Comparison of ENCODE assay signal across 18 cellular contexts in the genomic region with DNA sequence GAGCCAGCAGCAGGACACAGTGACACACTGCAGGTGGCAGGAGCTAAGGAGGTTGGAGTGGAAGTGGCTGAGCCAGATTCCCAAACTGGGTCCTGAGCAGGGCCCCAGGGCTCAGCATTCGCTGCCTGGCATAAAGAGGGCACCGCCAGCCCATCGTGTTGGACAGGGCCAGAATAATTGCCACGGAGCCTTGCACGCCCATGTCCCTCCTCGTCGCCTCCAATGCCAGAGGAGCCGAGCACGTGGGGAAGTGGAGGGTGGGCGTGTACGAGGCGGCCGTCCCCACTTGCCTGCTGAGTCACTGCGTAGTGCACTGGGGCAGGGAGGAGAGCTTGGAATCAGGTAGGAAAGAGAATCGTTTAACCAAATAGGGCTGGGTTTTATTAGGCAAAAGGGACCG. TPM values are rescaled to one million over a fixed set of nuclear protein-coding genes. Genes with fewer than 3 reads are reported as not detected.
A peak's percentile ranks its signal among the peaks of the same experiment; 100 is the strongest.
DNase-seq lines count a peak whose midpoint lies in the region; ATAC-seq, FAIRE-seq and TF ChIP-seq lines count a peak whose summit lies in the region.
"Had no signal": no experiment of that assay in that cellular context is flagged by ENCODE, and none has a peak within 500 bp of the region (broad histone marks: within the 10 kb centered on the region; RNA-seq: fewer than 3 reads in every experiment).

No MANE protein-coding gene starts in this region.

- H3K27ac ChIP-seq in lower lobe of right lung = no peak overlapping the region
- no peak overlapping the region for H3K27ac ChIP-seq in heart left ventricle

- DNase-seq in CD14-positive monocyte (ENCODE audit: low spot score) (peak; percentile 27), lower lobe of right lung (peak; percentile 30), heart left ventricle (no peak), islet precursor cell (no peak), GM12891 (ENCODE audit: insufficient read length, low spot score) (no peak), hepatic stellate cell (ENCODE audit: low spot score) (no peak)
- DNase-seq in stimulated activated effector memory CD8-positive, alpha-beta T cell treated with anti-CD3 and anti-CD28 coated beads, Interleukin-12 subunit alpha, Interleukin-12 subunit beta, amount 100 ng/mL, for 72 hours (ENCODE audit: low spot score in 2 of 2) = no peak
- DNase-seq: DMS79, KBM-7, NCI-H1105 treated with DMSO at 0.1 percent for 48 hours, NCI-H1694, NCI-H510A treated with DMSO at 0.1 percent for 48 hours, NCI-H774, OCI-M1, Right ventricle myocardium superior had no signal

- no peaks in the 10 kb centered on the region for H3K4me1 Mint-ChIP-seq in CD14-positive monocyte
- peaks cover 37% of the 10 kb centered on the region for H3K4me1 Mint-ChIP-seq in brain
- H3K4me1 Mint-ChIP-seq in stimulated activated effector memory CD8-positive, alpha-beta T cell treated with anti-CD3 and anti-CD28 coated beads, Interleukin-12 subunit alpha, Interleukin-12 subunit beta, amount 100 ng/mL, for 72 hours = no peaks in the 10 kb centered on the region

- H3K4me3 Mint-ChIP-seq in CD14-positive monocyte (no peak overlapping the region), brain (no peak overlapping the region)
- H3K4me3 Mint-ChIP-seq in stimulated activated effector memory CD8-positive, alpha-beta T cell treated with anti-CD3 and anti-CD28 coated beads, Interleukin-12 subunit alpha, Interleukin-12 subunit beta, amount 100 ng/mL, for 72 hours = no peak overlapping the region

- FAIRE-seq in GM12891 (lab: Jason Lieb, UNC) = no peak
- FAIRE-seq: A204.1 had no signal

- H3K27ac Mint-ChIP-seq in CD14-positive monocyte = no peak overlapping the region
- peak overlapping the region in 4 of 5 experiments; percentile 81 to 97 (median 94) for H3K27ac Mint-ChIP-seq in brain
- peak overlapping the region; percentile 62 for H3K27ac Mint-ChIP-seq in stimulated activated effector memory CD8-positive, alpha-beta T cell treated with anti-CD3 and anti-CD28 coated beads, Interleukin-12 subunit alpha, Interleukin-12 subunit beta, amount 100 ng/mL, for 72 hours

- H3K36me3 ChIP-seq in lower lobe of right lung = peaks cover 84% of the 10 kb centered on the region
- peaks cover 0 to 85% (median 82%) of the 10 kb centered on the region in 9 donors for H3K36me3 ChIP-seq in heart left ventricle

- no peaks in the 10 kb centered on the region for H3K4me1 ChIP-seq in lower lobe of right lung
- H3K4me1 ChIP-seq in heart left ventricle = no peaks in the 10 kb centered on the region

- 88 to 94% (median 90%) methylated on average over 16 of the region's 16 CpGs for WGBS in heart left ventricle, 4 donors

- ATAC-seq in lower lobe of right lung (no peak), heart left ventricle (no peak)
- no peak for ATAC-seq in stimulated activated effector memory CD8-positive, alpha-beta T cell treated with anti-CD3 and anti-CD28 coated beads, Interleukin-12 subunit alpha, Interleukin-12 subunit beta, amount 100 ng/mL, for 72 hours

- H3K4me3 ChIP-seq in lower lobe of right lung = no peak overlapping the region
- no peak overlapping the region for H3K4me3 ChIP-seq in heart left ventricle

- no peaks in the 10 kb centered on the region for H3K9me3 Mint-ChIP-seq in CD14-positive monocyte
- H3K9me3 Mint-ChIP-seq in brain = no peaks in the 10 kb centered on the region
- no peaks in the 10 kb centered on the region for H3K9me3 Mint-ChIP-seq in stimulated activated effector memory CD8-positive, alpha-beta T cell treated with anti-CD3 and anti-CD28 coated beads, Interleukin-12 subunit alpha, Interleukin-12 subunit beta, amount 100 ng/mL, for 72 hours

- no peaks in the 10 kb centered on the region for H3K9me3 ChIP-seq in lower lobe of right lung
- H3K9me3 ChIP-seq in heart left ventricle = no peaks in the 10 kb centered on the region

- peaks cover 74 to 76% of the 10 kb centered on the region in 2 donors for H3K36me3 Mint-ChIP-seq in CD14-positive monocyte
- peaks cover 55% of the 10 kb centered on the region for H3K36me3 Mint-ChIP-seq in brain
- H3K36me3 Mint-ChIP-seq in stimulated activated effector memory CD8-positive, alpha-beta T cell treated with anti-CD3 and anti-CD28 coated beads, Interleukin-12 subunit alpha, Interleukin-12 subunit beta, amount 100 ng/mL, for 72 hours = peaks cover 68% of the 10 kb centered on the region

- H3K27me3 Mint-ChIP-seq in CD14-positive monocyte (ENCODE audit: low read depth in 3 of 3) = peaks cover 0 to 1% (median 0%) of the 10 kb centered on the region in 3 donors
- peaks cover 2% of the 10 kb centered on the region for H3K27me3 Mint-ChIP-seq in brain

- intact Hi-C loops in CD14-positive monocyte (cut with micrococcal nuclease) = no loop called here
- intact Hi-C loops in lower lobe of right lung (cut with DNase I) = no loop called here
- intact Hi-C loops in heart left ventricle (cut with DNase I) = no loop called here

- TF ChIP-seq CTCF in CD14-positive monocyte (IDR thresholded peaks at IDR 0.05) (no peak), brain (conservative IDR thresholded peaks at IDR 0.05) (no peak), lower lobe of right lung (IDR thresholded peaks at IDR 0.05) (no peak), heart left ventricle (IDR thresholded peaks at IDR 0.05) (no peak)

- H3K27me3 ChIP-seq in lower lobe of right lung (ENCODE audit: low read depth) = no peaks in the 10 kb centered on the region
- H3K27me3 ChIP-seq in heart left ventricle = no peaks in the 10 kb centered on the region

- no peak for TF ChIP-seq POLR2A in heart left ventricle (IDR thresholded peaks at IDR 0.05)
- no peak for TF ChIP-seq POLR2A in GM12891 (IDR thresholded peaks at IDR 0.05; ENCODE audit: low read depth, low read length)

TF ChIP-seq in GM12891, 5 proteins besides CTCF, POLR2A, EP300 and RAD21:
- TF ChIP-seq PAX5 (IDR thresholded peaks at IDR 0.05; ENCODE audit: insufficient read depth, low read length, severe bottlenecking) = no peak
- TF ChIP-seq SPI1 (IDR thresholded peaks at IDR 0.05; ENCODE audit: low read depth, low read length) = no peak
- TF ChIP-seq TAF1 (IDR thresholded peaks at IDR 0.05; ENCODE audit: low read depth, low read length) = no peak
- TF ChIP-seq POLR2AphosphoS5 (IDR thresholded peaks at IDR 0.05; ENCODE audit: low read depth, low read length) = no peak
- no peak for TF ChIP-seq POU2F2 (IDR thresholded peaks at IDR 0.05; ENCODE audit: low read depth, low read length)

RNA-seq across cellular contexts. Expression of a gene that starts 26.1 kb away (rescaled TPM):
- polyA plus RNA-seq in CD14-positive monocyte = 10 to 100 TPM; 18.0 to 24.8 TPM
- polyA plus RNA-seq in brain (ENCODE audit: insufficient read depth, low read depth, low replicate concordance) = 48.3 TPM
- total RNA-seq in lower lobe of right lung = 34.4 TPM
- 10 to 100 TPM; 51.3 to 85.7 (median 68.8) TPM for total RNA-seq in heart left ventricle
- 10 to 100 TPM; 18.4 to 39.2 TPM for polyA plus RNA-seq in heart left ventricle
- 20.1 TPM for polyA plus RNA-seq in GM12891 (2012; ENCODE audit: low read depth, missing spikeins)

RNA-seq across cellular contexts. Expression of a gene that starts 34.6 kb away (rescaled TPM):
- polyA plus RNA-seq in CD14-positive monocyte = 10 to 100 TPM in 1 of 2 donors, 1 to 10 TPM in 1; 8.3 to 13.0 TPM
- 28.6 TPM for polyA plus RNA-seq in brain (ENCODE audit: insufficient read depth, low read depth, low replicate concordance)
- total RNA-seq in lower lobe of right lung = 53.9 TPM
- 10 to 100 TPM; 22.2 to 46.1 (median 33.4) TPM for total RNA-seq in heart left ventricle
- polyA plus RNA-seq in heart left ventricle = 10 to 100 TPM in 1 of 2 donors, 1 to 10 TPM in 1; 5.5 to 12.8 TPM
- polyA plus RNA-seq in GM12891 (2012; ENCODE audit: low read depth, missing spikeins) = 11.2 TPM

RNA-seq across cellular contexts. Expression of a gene that starts 34.9 kb away (rescaled TPM):
- polyA plus RNA-seq in CD14-positive monocyte (1 to 10 TPM; 5.9 to 6.6 TPM), brain (ENCODE audit: insufficient read depth, low read depth, low replicate concordance) (3.9 TPM), heart left ventricle (1 to 10 TPM; 2.0 to 3.3 TPM)
- total RNA-seq in lower lobe of right lung (10.6 TPM), heart left ventricle (1 to 10 TPM; 1.3 to 5.8 (median 2.6) TPM)
- polyA plus RNA-seq in GM12891 (2012; ENCODE audit: low read depth, missing spikeins) = 2.1 TPM

RNA-seq across cellular contexts. Expression of a gene that starts 49.9 kb away (rescaled TPM):
- 1 to 10 TPM; 1.1 to 1.4 TPM for polyA plus RNA-seq in CD14-positive monocyte
- polyA plus RNA-seq in brain (ENCODE audit: insufficient read depth, low read depth, low replicate concordance) = 5.6 TPM
- 8.5 TPM for total RNA-seq in lower lobe of right lung
- total RNA-seq in heart left ventricle = 10 to 100 TPM in 6 of 9 donors, 1 to 10 TPM in 3; 9.4 to 20.8 (median 11.7) TPM
- polyA plus RNA-seq in heart left ventricle = 10 to 100 TPM in 1 of 2 donors, 1 to 10 TPM in 1; 3.8 to 51.2 TPM
- 0.72 TPM for polyA plus RNA-seq in GM12891 (2012; ENCODE audit: low read depth, missing spikeins)
- total RNA-seq: H4 had no signal

Comparison
In these comparisons a context has a peak if more than half of its experiments do, and no peak if none do; other contexts are left out.
1. DNase-seq: peak in CD14-positive monocyte (single experiment) and lower lobe of right lung (single experiment); none in stimulated activated effector memory CD8-positive, alpha-beta T cell treated with anti-CD3 and anti-CD28 coated beads, Interleukin-12 subunit alpha, Interleukin-12 subunit beta, amount 100 ng/mL, for 72 hours (0 of 2), heart left ventricle (0 of 5), islet precursor cell (single experiment), GM12891 (single experiment) and hepatic stellate cell (single experiment).
2. H3K27ac Mint-ChIP-seq: peak in brain (4 of 5) and stimulated activated effector memory CD8-positive, alpha-beta T cell treated with anti-CD3 and anti-CD28 coated beads, Interleukin-12 subunit alpha, Interleukin-12 subunit beta, amount 100 ng/mL, for 72 hours (single experiment); none in CD14-positive monocyte (0 of 7).